ENCODE assay signal across 1 cellular context in genomic region chr2:10297191-10297700, GRCh38.
TF ChIP-seq lines count a peak whose summit lies in the region.

No MANE protein-coding gene starts in this region.

TF ChIP-seq in SK-N-SH, 30 proteins besides CTCF, POLR2A, EP300 and RAD21 (continued from another document):
- no peak for TF ChIP-seq RFX5 (IDR thresholded peaks at IDR 0.05; ENCODE audit: low read length)
- no peak for TF ChIP-seq REST (IDR thresholded peaks at IDR 0.05; ENCODE audit: low read depth, low read length)
- TF ChIP-seq POLR2AphosphoS5 (IDR thresholded peaks at IDR 0.05; ENCODE audit: low read depth, low read length): no peak
- TF ChIP-seq CHD2 (IDR thresholded peaks at IDR 0.05; ENCODE audit: low read length, partially characterized antibody): no peak
